15 cellular contexts compared by ENCODE assay signal in genomic region chr11:65373839-65374580, GRCh38. TPM values are rescaled to one million over a fixed set of nuclear protein-coding genes. Genes with fewer than 3 reads are reported as not detected.
A peak's percentile ranks its signal among the peaks of the same experiment; 100 is the strongest.
DNase-seq lines count a peak whose midpoint lies in the region; ATAC-seq, FAIRE-seq and TF ChIP-seq lines count a peak whose summit lies in the region.
"Had no signal": no experiment of that assay in that cellular context is flagged by ENCODE, and none has a peak within 500 bp of the region (broad histone marks: within the 10 kb centered on the region; RNA-seq: fewer than 3 reads in every experiment).

No MANE protein-coding gene starts in this region.

- POLR2A ChIA-PET in H1 (lab: Charles Lee; ENCODE audit: partially characterized antibody) = interaction anchor here (0.9 to 3.9 kb wide), 9 partner anchors 43 to 133 kb away, joined by 3 to 16 read pairs (median 3); partner anchors contain the start of genes MALAT1 and NEAT1

- no peak overlapping the region for H3K14ac ChIP-seq in H1 (ENCODE audit: insufficient read length)

- H3K27me3 Mint-ChIP-seq in activated T-cell treated with anti-CD3 and anti-CD28 coated beads, Interleukin-2, amount 50 U/mL, for 24 hours = no peaks in the 10 kb centered on the region
- H3K27me3 Mint-ChIP-seq in activated CD8-positive, alpha-beta memory T cell treated with anti-CD3 and anti-CD28 coated beads, Interleukin-2, amount 10 ng/mL, durations not matched to agents 7 days and 5 days = no peaks in the 10 kb centered on the region

- DNase-seq in activated T-cell treated with anti-CD3 and anti-CD28 coated beads, Interleukin-2, amount 50 U/mL, for 24 hours = no peak
- DNase-seq in activated T-cell treated with anti-CD3 and anti-CD28 coated beads for 4 hours (no peak), Peyer's patch (no peak), H1 (ENCODE audit: low read depth in 1 of 2, low spot score in 2 of 2) (no peak), psoas muscle (no peak), cortex of kidney (lab: John Stamatoyannopoulos, UW) (no peak), frontal cortex (ENCODE audit: low spot score in 2 of 2) (no peak)
- no peak for DNase-seq in activated CD8-positive, alpha-beta memory T cell treated with anti-CD3 and anti-CD28 coated beads, Interleukin-2, amount 10 ng/mL, durations not matched to agents 7 days and 5 days
- DNase-seq: C1 segment of cervical spinal cord, DMS 273 treated with DMSO at 0.1 percent for 48 hours, NCI-H1105 treated with DMSO at 0.1 percent for 48 hours, NCI-H187, NCI-H748 treated with DMSO at 0.1 percent for 48 hours, PC-3 had no signal

- no peak overlapping the region for H3K4me2 ChIP-seq in H1 (ENCODE audit: insufficient read depth in 1 of 2, low read depth in 2 of 2, low read length in 2 of 2)

- no peak overlapping the region for H4K5ac ChIP-seq in H1 (ENCODE audit: insufficient read length, low read depth, low read length)

- H3K23ac ChIP-seq in H1 (ENCODE audit: insufficient read length) = no peak overlapping the region

- no peak overlapping the region for H3K4ac ChIP-seq in H1 (replicated peaks; ENCODE audit: insufficient read length, low read depth, low read length)

- 91% methylated on average over 14 of the region's 14 CpGs; no CpG with 5 or more reads in 1 of the 2 experiments for WGBS in H1 (ENCODE audit: extremely low coverage in 1 of 2, insufficient coverage in 1 of 2, insufficient read length in 1 of 2, insufficient replicate concordance in 2 of 2, low coverage in 1 of 2, low lambda C conversion rate in 2 of 2, missing lambda C conversion rate in 1 of 2), 2 experiments
- 46 to 69% (median 52%) methylated on average over 14 of the region's 14 CpGs for WGBS in psoas muscle, 3 donors

- no peak overlapping the region for H3K18ac ChIP-seq in H1 (ENCODE audit: extremely low read depth, low read length)

- TF ChIP-seq POLR2A in Peyer's patch (IDR thresholded peaks at IDR 0.05) (no peak), H1 (IDR thresholded peaks at IDR 0.05; ENCODE audit: control extremely low read depth in 1 of 2, low read depth in 2 of 2, low read length in 2 of 2) (no peak)

- H3K27ac Mint-ChIP-seq in activated T-cell treated with anti-CD3 and anti-CD28 coated beads, Interleukin-2, amount 50 U/mL, for 24 hours = peak overlapping the region; percentile 59
- H3K27ac Mint-ChIP-seq in activated CD8-positive, alpha-beta memory T cell treated with anti-CD3 and anti-CD28 coated beads, Interleukin-2, amount 10 ng/mL, durations not matched to agents 7 days and 5 days = no peak overlapping the region

- H3K56ac ChIP-seq in H1 (replicated peaks; ENCODE audit: insufficient read length, low read depth, low read length) = no peak overlapping the region

- H3K79me1 ChIP-seq in H1 (ENCODE audit: low read depth, low read length) = no peaks in the 10 kb centered on the region

- H3K27ac ChIP-seq in Peyer's patch = peak overlapping the region in 3 of 4 donors; percentile 19 to 74 (median 69)
- no peak overlapping the region for H3K27ac ChIP-seq in H1 (ENCODE audit: low read depth, low read length)
- H3K27ac ChIP-seq in psoas muscle = peak overlapping the region; percentile 93

- no peaks in the 10 kb centered on the region for H3K79me2 ChIP-seq in H1 (ENCODE audit: control insufficient read depth in 1 of 2, insufficient read depth in 2 of 2, low read length in 2 of 2)

- TF ChIP-seq CTCF in Peyer's patch (IDR thresholded peaks at IDR 0.05) = no peak
- TF ChIP-seq CTCF in H1 (IDR thresholded peaks at IDR 0.05; ENCODE audit: control extremely low read depth in 1 of 3, insufficient read depth in 1 of 3, low read depth in 1 of 3, low read length in 3 of 3) = no peak
- TF ChIP-seq CTCF in psoas muscle (IDR thresholded peaks at IDR 0.05) = no peak

- H3K36me3 ChIP-seq in Peyer's patch (peaks cover 0 to 3% (median 0%) of the 10 kb centered on the region in 3 donors), H1 (ENCODE audit: control insufficient read depth in 2 of 4, insufficient read depth in 4 of 4, low read length in 3 of 4) (no peaks in the 10 kb centered on the region), psoas muscle (ENCODE audit: insufficient read depth in 1 of 2, low read depth in 1 of 2) (no peaks in the 10 kb centered on the region)

- no peaks in the 10 kb centered on the region for H3K23me2 ChIP-seq in H1 (ENCODE audit: low read depth, low read length)

- no peaks in the 10 kb centered on the region for H4K20me1 ChIP-seq in H1 (replicated peaks in 1 of 2; ENCODE audit: control insufficient read depth in 1 of 2, insufficient read depth in 2 of 2, low read length in 2 of 2)

- H3K4me1 Mint-ChIP-seq in activated T-cell treated with anti-CD3 and anti-CD28 coated beads, Interleukin-2, amount 50 U/mL, for 24 hours (ENCODE audit: low read depth) = no peaks in the 10 kb centered on the region
- peaks cover 4% of the 10 kb centered on the region for H3K4me1 Mint-ChIP-seq in activated CD8-positive, alpha-beta memory T cell treated with anti-CD3 and anti-CD28 coated beads, Interleukin-2, amount 10 ng/mL, durations not matched to agents 7 days and 5 days

- H2BK15ac ChIP-seq in H1 (ENCODE audit: low read length) = no peak overlapping the region; the same call in 1 of the 2 replicates

- no peak overlapping the region for H3K9ac ChIP-seq in H1 (replicated peaks in 1 of 4; ENCODE audit: extremely low read depth in 1 of 4, low read depth in 3 of 4, low read length in 3 of 4)

- H3K4me3 ChIP-seq in Peyer's patch (no peak overlapping the region), H1 (ENCODE audit: extremely low read depth in 1 of 4, insufficient read depth in 2 of 4, low read depth in 3 of 4, low read length in 4 of 4) (no peak overlapping the region), psoas muscle (no peak overlapping the region)

- no peaks in the 10 kb centered on the region for H3K9me3 Mint-ChIP-seq in activated T-cell treated with anti-CD3 and anti-CD28 coated beads, Interleukin-2, amount 50 U/mL, for 24 hours
- H3K9me3 Mint-ChIP-seq in activated CD8-positive, alpha-beta memory T cell treated with anti-CD3 and anti-CD28 coated beads, Interleukin-2, amount 10 ng/mL, durations not matched to agents 7 days and 5 days (ENCODE audit: low read depth) = no peaks in the 10 kb centered on the region

- H2AK5ac ChIP-seq in H1 (ENCODE audit: low read depth, low read length) = no peak overlapping the region

- TF ChIP-seq RAD21 in H1 (IDR thresholded peaks at IDR 0.05 in 1 of 2, conservative IDR thresholded peaks at IDR 0.05 in 1 of 2; ENCODE audit: low read depth in 2 of 2, low read length in 2 of 2) = no peak

- CTCF ChIA-PET in H1 (lab: Charles Lee; ENCODE audit: partially characterized antibody) = interaction anchor here (0.6 to 2.8 kb wide), 10 partner anchors 11 to 220 kb away, joined by 3 to 17 read pairs (median 4); no protein-coding TSS in a partner anchor
- CTCF ChIA-PET in activated CD8-positive, alpha-beta memory T cell treated with anti-CD3 and anti-CD28 coated beads, Interleukin-2, amount 10 ng/mL, durations not matched to agents 7 days and 5 days (lab: Charles Lee) = interaction anchor here (1.1 to 1.2 kb wide), 4 partner anchors 11 to 137 kb away, joined by 3 to 4 read pairs (median 4); no protein-coding TSS in a partner anchor

- H3K4me1 ChIP-seq in Peyer's patch (peaks cover 0 to 17% (median 6%) of the 10 kb centered on the region in 4 donors), H1 (replicated peaks in 1 of 4; ENCODE audit: control insufficient read depth in 3 of 4, insufficient read depth in 4 of 4, low read length in 3 of 4) (no peaks in the 10 kb centered on the region), psoas muscle (peaks cover 44% of the 10 kb centered on the region)

- no peak for TF ChIP-seq EP300 in H1 (IDR thresholded peaks at IDR 0.05; ENCODE audit: borderline replicate concordance in 1 of 2, low read depth in 2 of 2, low read length in 2 of 2)

- no peaks in the 10 kb centered on the region for H3K9me3 ChIP-seq in Peyer's patch
- H3K9me3 ChIP-seq in H1 (ENCODE audit: insufficient read depth in 2 of 2, low read depth in 1 of 2, low read length in 1 of 2) = no peaks in the 10 kb centered on the region
- H3K9me3 ChIP-seq in psoas muscle = no peaks in the 10 kb centered on the region

- H2AFZ ChIP-seq in H1 (ENCODE audit: low read length) = no peak overlapping the region

- H2BK12ac ChIP-seq in H1 (ENCODE audit: low read depth, low read length) = no peak overlapping the region

- no peak overlapping the region for H2BK120ac ChIP-seq in H1 (replicated peaks; ENCODE audit: low read depth, low read length)

- intact Hi-C loops in psoas muscle (cut with DNase I) = no loop called here

- FAIRE-seq in H1 (lab: Jason Lieb, UNC) = no peak
- no peak for FAIRE-seq in frontal cortex (lab: Jason Lieb, UNC)
- FAIRE-seq: H54 had no signal

- H4K91ac ChIP-seq in H1 (replicated peaks; ENCODE audit: insufficient read length, low read length) = no peak overlapping the region

- H3K27me3 ChIP-seq in Peyer's patch = no peaks in the 10 kb centered on the region
- H3K27me3 ChIP-seq in H1 (replicated peaks in 1 of 4; ENCODE audit: control insufficient read depth in 3 of 4, extremely low read depth in 1 of 4, insufficient read depth in 3 of 4, low read length in 3 of 4) = no peaks in the 10 kb centered on the region
- no peaks in the 10 kb centered on the region for H3K27me3 ChIP-seq in psoas muscle (ENCODE audit: insufficient read depth in 3 of 3, low read length in 2 of 3)

- H4K8ac ChIP-seq in H1 (ENCODE audit: extremely low read depth, insufficient read depth, low read length) = peak overlapping the region; percentile 76; the same call in 1 of the 2 replicates

- no peak overlapping the region for H3K4me3 Mint-ChIP-seq in activated T-cell treated with anti-CD3 and anti-CD28 coated beads, Interleukin-2, amount 50 U/mL, for 24 hours
- no peak overlapping the region for H3K4me3 Mint-ChIP-seq in activated CD8-positive, alpha-beta memory T cell treated with anti-CD3 and anti-CD28 coated beads, Interleukin-2, amount 10 ng/mL, durations not matched to agents 7 days and 5 days

- H2BK5ac ChIP-seq in H1 (ENCODE audit: low read depth, low read length) = peak overlapping the region; percentile 5; the same call in 1 of the 2 replicates

- no peaks in the 10 kb centered on the region for H3K36me3 Mint-ChIP-seq in activated T-cell treated with anti-CD3 and anti-CD28 coated beads, Interleukin-2, amount 50 U/mL, for 24 hours (ENCODE audit: low read depth)
- H3K36me3 Mint-ChIP-seq in activated CD8-positive, alpha-beta memory T cell treated with anti-CD3 and anti-CD28 coated beads, Interleukin-2, amount 10 ng/mL, durations not matched to agents 7 days and 5 days = no peaks in the 10 kb centered on the region

- no peak overlapping the region for H2BK20ac ChIP-seq in H1 (ENCODE audit: low read length)

- peak in 2 of 4 donors; percentile 26 to 35 for ATAC-seq in psoas muscle
- ATAC-seq in activated CD8-positive, alpha-beta memory T cell treated with anti-CD3 and anti-CD28 coated beads, Interleukin-2, amount 10 ng/mL, durations not matched to agents 7 days and 5 days = no peak
- ATAC-seq: PC-3 had no signal

RNA-seq across cellular contexts. Expression of gene SLC25A45, which starts 8.4 kb away (rescaled TPM):
- total RNA-seq in Peyer's patch (10 to 100 TPM; 23.3 to 50.6 (median 40.2) TPM), psoas muscle (1 to 10 TPM; 5.7 to 8.8 (median 7.2) TPM), frontal cortex (0.41 TPM)
- 0.54 and 0.61 TPM in 2 replicates for total RNA-seq in H1 (2021; fragmentation: NEBNext Ultra II Directional; extraction: Animal tissue kit (Norgen Biotek cat#: 25700))
- polyA plus RNA-seq in H1 (2011; rRNA removed) (0.59 and 0.97 TPM in 2 replicates), psoas muscle (10 to 100 TPM in 1 of 3 donors, 1 to 10 TPM in 2; 3.7 to 18.5 (median 6.1) TPM)
- polyA plus RNA-seq in H1 (2011; cell fraction: cytosol; rRNA removed) = 0.76 TPM
- polyA plus RNA-seq in H1 (2011; cell fraction: nucleus; rRNA removed) = 3.3 TPM
- 0.67 to 1.3 TPM (median 1.0 TPM) in 4 replicates for polyA plus RNA-seq in H1 (2012, experiment 1 of 2)
- 0.37 TPM for polyA plus RNA-seq in H1 (2012, experiment 2 of 2)
- 0.95 TPM for polyA plus RNA-seq in H1 (2013, experiment 1 of 2)
- 1.1 TPM for polyA plus RNA-seq in H1 (2013, experiment 2 of 2)
- polyA minus RNA-seq in H1 (2011; rRNA and poly(A)+ RNA removed) = 0.20 and 0.28 TPM in 2 replicates
- not detected for polyA minus RNA-seq in H1 (2011; cell fraction: cytosol; rRNA and poly(A)+ RNA removed)
- polyA minus RNA-seq in H1 (2011; cell fraction: nucleus; rRNA and poly(A)+ RNA removed) = 0.30 TPM
- 10 to 100 TPM; 19.4 to 25.1 TPM for total RNA-seq in activated CD8-positive, alpha-beta memory T cell treated with anti-CD3 and anti-CD28 coated beads, Interleukin-2, amount 10 ng/mL, durations not matched to agents 7 days and 5 days

RNA-seq across cellular contexts. Expression of gene FRMD8, which starts 12.4 kb away (rescaled TPM):
- total RNA-seq in Peyer's patch (100 to 1,000 TPM in 2 of 4 donors, 10 to 100 TPM in 2; 51.2 to 115 (median 102) TPM), psoas muscle (10 to 100 TPM in 3 of 4 donors, 1 to 10 TPM in 1; 7.4 to 27.7 (median 13.9) TPM), frontal cortex (8.2 TPM)
- total RNA-seq in H1 (2021; fragmentation: NEBNext Ultra II Directional; extraction: Animal tissue kit (Norgen Biotek cat#: 25700)) = 16.7 and 19.2 TPM in 2 replicates
- polyA plus RNA-seq in H1 (2011; rRNA removed) (15.0 and 23.4 TPM in 2 replicates), psoas muscle (10 to 100 TPM; 10.6 to 20.8 (median 12.9) TPM)
- 14.8 TPM for polyA plus RNA-seq in H1 (2011; cell fraction: cytosol; rRNA removed)
- polyA plus RNA-seq in H1 (2011; cell fraction: nucleus; rRNA removed) = 26.9 TPM
- polyA plus RNA-seq in H1 (2012, experiment 1 of 2) = 8.5 to 12.7 TPM (median 10.9 TPM) in 4 replicates
- polyA plus RNA-seq in H1 (2012, experiment 2 of 2) = 10.7 TPM
- polyA plus RNA-seq in H1 (2013, experiment 1 of 2) = 8.6 TPM
- 7.7 TPM for polyA plus RNA-seq in H1 (2013, experiment 2 of 2)
- polyA minus RNA-seq in H1 (2011; rRNA and poly(A)+ RNA removed) = 9.5 and 15.1 TPM in 2 replicates
- 12.3 TPM for polyA minus RNA-seq in H1 (2011; cell fraction: cytosol; rRNA and poly(A)+ RNA removed)
- polyA minus RNA-seq in H1 (2011; cell fraction: nucleus; rRNA and poly(A)+ RNA removed) = 14.0 TPM
- total RNA-seq in activated CD8-positive, alpha-beta memory T cell treated with anti-CD3 and anti-CD28 coated beads, Interleukin-2, amount 10 ng/mL, durations not matched to agents 7 days and 5 days = 10 to 100 TPM; 52.0 to 56.7 TPM

RNA-seq across cellular contexts. Expression of gene TIGD3, which starts 19.5 kb away (rescaled TPM):
- 10 to 100 TPM in 1 of 4 donors, 1 to 10 TPM in 3; 3.3 to 11.7 (median 7.7) TPM for total RNA-seq in Peyer's patch
- total RNA-seq in H1 (2021; fragmentation: NEBNext Ultra II Directional; extraction: Animal tissue kit (Norgen Biotek cat#: 25700)) = 0.88 and 1.3 TPM in 2 replicates
- 1.1 TPM in 2 replicates for polyA plus RNA-seq in H1 (2011; rRNA removed)
- polyA plus RNA-seq in H1 (2011; cell fraction: cytosol; rRNA removed) = 1.3 TPM
- polyA plus RNA-seq in H1 (2011; cell fraction: nucleus; rRNA removed) = 1.4 TPM
- polyA plus RNA-seq in H1 (2012, experiment 1 of 2) = 0.97 to 1.5 TPM (median 1.1 TPM) in 4 replicates
- 1.4 TPM for polyA plus RNA-seq in H1 (2012, experiment 2 of 2)
- 1.1 TPM for polyA plus RNA-seq in H1 (2013, experiment 1 of 2)
- polyA plus RNA-seq in H1 (2013, experiment 2 of 2) = 1.2 TPM
- 0.61 and 0.88 TPM in 2 replicates for polyA minus RNA-seq in H1 (2011; rRNA and poly(A)+ RNA removed)
- polyA minus RNA-seq in H1 (2011; cell fraction: cytosol; rRNA and poly(A)+ RNA removed) = 1.2 TPM
- polyA minus RNA-seq in H1 (2011; cell fraction: nucleus; rRNA and poly(A)+ RNA removed) = 2.3 TPM
- under 1 TPM in 1 of 4 donors, not detected in 3; 0.25 TPM for total RNA-seq in psoas muscle
- polyA plus RNA-seq in psoas muscle = under 1 TPM; 0.05 to 0.09 (median 0.08) TPM
- 5.3 TPM for total RNA-seq in frontal cortex
- total RNA-seq in activated CD8-positive, alpha-beta memory T cell treated with anti-CD3 and anti-CD28 coated beads, Interleukin-2, amount 10 ng/mL, durations not matched to agents 7 days and 5 days = 1 to 10 TPM; 1.1 TPM

RNA-seq across cellular contexts. Expression of gene DPF2, which starts 40.4 kb away (rescaled TPM):
- total RNA-seq in Peyer's patch (10 to 100 TPM; 25.0 to 47.0 (median 39.5) TPM), psoas muscle (10 to 100 TPM; 26.5 to 43.8 (median 40.6) TPM), frontal cortex (17.5 TPM)
- total RNA-seq in H1 (2021; fragmentation: NEBNext Ultra II Directional; extraction: Animal tissue kit (Norgen Biotek cat#: 25700)) = 67.2 and 79.2 TPM in 2 replicates
- polyA plus RNA-seq in H1 (2011; rRNA removed) (53.6 and 88.1 TPM in 2 replicates), psoas muscle (10 to 100 TPM; 24.8 to 39.2 (median 29.7) TPM)
- polyA plus RNA-seq in H1 (2011; cell fraction: cytosol; rRNA removed) = 54.2 TPM
- 92.9 TPM for polyA plus RNA-seq in H1 (2011; cell fraction: nucleus; rRNA removed)
- polyA plus RNA-seq in H1 (2012, experiment 1 of 2) = 54.9 to 59.5 TPM (median 58.3 TPM) in 4 replicates
- 59.4 TPM for polyA plus RNA-seq in H1 (2012, experiment 2 of 2)
- 59.5 TPM for polyA plus RNA-seq in H1 (2013, experiment 1 of 2)
- 55.5 TPM for polyA plus RNA-seq in H1 (2013, experiment 2 of 2)
- polyA minus RNA-seq in H1 (2011; rRNA and poly(A)+ RNA removed) = 39.9 and 69.2 TPM in 2 replicates
- 31.1 TPM for polyA minus RNA-seq in H1 (2011; cell fraction: cytosol; rRNA and poly(A)+ RNA removed)
- polyA minus RNA-seq in H1 (2011; cell fraction: nucleus; rRNA and poly(A)+ RNA removed) = 38.0 TPM
- 10 to 100 TPM; 81.4 to 87.2 TPM for total RNA-seq in activated CD8-positive, alpha-beta memory T cell treated with anti-CD3 and anti-CD28 coated beads, Interleukin-2, amount 10 ng/mL, durations not matched to agents 7 days and 5 days

RNA-seq across cellular contexts. Expression of gene NEAT1, which starts 48.6 kb away (rescaled TPM):
- total RNA-seq in Peyer's patch = 1,000 to 10,000 TPM in 2 of 4 donors, 100 to 1,000 TPM in 2; 705 to 1,411 (median 1,064) TPM
- total RNA-seq in H1 (2021; fragmentation: NEBNext Ultra II Directional; extraction: Animal tissue kit (Norgen Biotek cat#: 25700)) = 10.4 and 10.7 TPM in 2 replicates
- 1.6 and 2.4 TPM in 2 replicates for polyA plus RNA-seq in H1 (2011; rRNA removed)
- polyA plus RNA-seq in H1 (2011; cell fraction: cytosol; rRNA removed) = 5.7 TPM
- 5.7 TPM for polyA plus RNA-seq in H1 (2011; cell fraction: nucleus; rRNA removed)
- 16.2 to 22.8 TPM (median 18.4 TPM) in 4 replicates for polyA plus RNA-seq in H1 (2012, experiment 1 of 2)
- polyA plus RNA-seq in H1 (2012, experiment 2 of 2) = 1.4 TPM
- polyA plus RNA-seq in H1 (2013, experiment 1 of 2) = 3.0 TPM
- polyA plus RNA-seq in H1 (2013, experiment 2 of 2) = 2.6 TPM
- 11.4 and 18.7 TPM in 2 replicates for polyA minus RNA-seq in H1 (2011; rRNA and poly(A)+ RNA removed)
- 5.7 TPM for polyA minus RNA-seq in H1 (2011; cell fraction: cytosol; rRNA and poly(A)+ RNA removed)
- 23.0 TPM for polyA minus RNA-seq in H1 (2011; cell fraction: nucleus; rRNA and poly(A)+ RNA removed)
- 1,000 to 10,000 TPM in 1 of 4 donors, 100 to 1,000 TPM in 3; 517 to 1,759 (median 646) TPM for total RNA-seq in psoas muscle
- 100 to 1,000 TPM; 474 to 758 (median 716) TPM for polyA plus RNA-seq in psoas muscle
- total RNA-seq in frontal cortex = 1.6 TPM
- total RNA-seq in activated CD8-positive, alpha-beta memory T cell treated with anti-CD3 and anti-CD28 coated beads, Interleukin-2, amount 10 ng/mL, durations not matched to agents 7 days and 5 days = 100 to 1,000 TPM; 525 to 618 TPM
